ENCODE assay signal across 10 cellular contexts in genomic region chr18:63752661-63753060, GRCh38. TPM values are rescaled to one million over a fixed set of nuclear protein-coding genes. Genes with fewer than 3 reads are reported as not detected.
"Had no signal": no experiment of that assay in that cellular context is flagged by ENCODE, and none has a peak within 500 bp of the region (broad histone marks: within the 10 kb centered on the region; RNA-seq: fewer than 3 reads in every experiment).

No MANE protein-coding gene starts in this region.

- H3K36me3 ChIP-seq: HAP-1 had no signal

- DNase-seq: GOT3, H7, HFFc6, KBM-7 had no signal

- H3K9me3 Mint-ChIP-seq: HFFc6 had no signal

- ATAC-seq: HCT116, HepG2 had no signal

- H3K4me3 Mint-ChIP-seq: HFFc6, IgD-negative memory B cell had no signal

- H3K27ac Mint-ChIP-seq: HFFc6, IgD-negative memory B cell had no signal

- H3K4me3 ChIP-seq: HAP-1 had no signal

- H3K4me1 ChIP-seq: HAP-1 had no signal

- H3K9me3 ChIP-seq: HAP-1 had no signal

- H3K27ac ChIP-seq: HL-60 had no signal

- H3K36me3 Mint-ChIP-seq: IgD-negative memory B cell had no signal

RNA-seq across cellular contexts. Expression of gene SERPINB7, which starts 22.6 kb away (rescaled TPM):
- total RNA-seq: H7, HepG2 had no signal
- polyA plus RNA-seq: HepG2, IgD-negative memory B cell had no signal

RNA-seq across cellular contexts. Expression of gene SERPINB11, which starts 49.9 kb away (rescaled TPM):
- total RNA-seq: H4, H7, HepG2, HFFc6 had no signal
- polyA plus RNA-seq: HepG2, IgD-negative memory B cell had no signal
